Comparison of ENCODE assay signal across 10 cellular contexts in genomic region chr11:62497132-62497915, GRCh38. TPM values are rescaled to one million over a fixed set of nuclear protein-coding genes. Genes with fewer than 3 reads are reported as not detected.
DNase-seq lines count a peak whose midpoint lies in the region; ATAC-seq and TF ChIP-seq lines count a peak whose summit lies in the region.
"Had no signal": no experiment of that assay in that cellular context is flagged by ENCODE, and none has a peak within 500 bp of the region (broad histone marks: within the 10 kb centered on the region; RNA-seq: fewer than 3 reads in every experiment).

No MANE protein-coding gene starts in this region.

- no peaks in the 10 kb centered on the region for H3K9me3 ChIP-seq in HCT116 (ENCODE audit: control insufficient read depth in 1 of 2, insufficient read depth in 1 of 2, low read depth in 1 of 2, low read length in 2 of 2)
- H3K9me3 ChIP-seq: neutrophil had no signal

- no peak overlapping the region for H2AFZ ChIP-seq in HCT116 (ENCODE audit: low read depth, low read length, poor library complexity, severe bottlenecking)

- H3K4me3 Mint-ChIP-seq in naive thymus-derived CD8-positive, alpha-beta T cell = no peak overlapping the region
- no peak overlapping the region for H3K4me3 Mint-ChIP-seq in glutamatergic neuron (ENCODE audit: unreplicated experiment)
- H3K4me3 Mint-ChIP-seq: T-cell had no signal

- H3K4me1 ChIP-seq in HCT116 (ENCODE audit: control insufficient read depth in 1 of 2, insufficient read depth in 2 of 2, low read length in 2 of 2) = peaks cover 31 to 43% of the 10 kb centered on the region in 2 experiments

- 0 out of 2 replicates have a peak overlapping the region, but pooled peaks have one; percentile 22 for H3K9ac ChIP-seq in HCT116 (ENCODE audit: low read length)

- intact Hi-C loops in HCT116 (cut with micrococcal nuclease) = loop anchor here (1.0 kb wide), 2 partner anchors 45 to 63 kb away; no protein-coding TSS in a partner anchor

- H3K27ac Mint-ChIP-seq in naive thymus-derived CD8-positive, alpha-beta T cell = peak overlapping the region in 2 of 10 donors; percentile 3 to 14
- no peak overlapping the region for H3K27ac Mint-ChIP-seq in glutamatergic neuron (ENCODE audit: unreplicated experiment)

- H3K27me3 ChIP-seq in HCT116 (ENCODE audit: insufficient read depth, low read length) = no peaks in the 10 kb centered on the region

- no TSS peak for BruUV-seq in HCT116 (replicated peaks; lab: Mats Ljungman, UMichigan)

- DNase-seq in Caki2 (ENCODE audit: low read depth) (peak; percentile 89), HCT116 (ENCODE audit: low read depth, low spot score) (peak; percentile 74), RWPE1 (ENCODE audit: low spot score) (peak; percentile 76), epithelial cell of prostate (ENCODE audit: low read depth, low spot score) (peak; percentile 61), glutamatergic neuron (no peak)
- peak in 2 of 10 donors; percentile 8 to 9 for DNase-seq in naive thymus-derived CD8-positive, alpha-beta T cell

- H3K36me3 Mint-ChIP-seq in naive thymus-derived CD8-positive, alpha-beta T cell = no peaks in the 10 kb centered on the region
- H3K36me3 Mint-ChIP-seq in glutamatergic neuron (ENCODE audit: unreplicated experiment) = no peaks in the 10 kb centered on the region
- H3K36me3 Mint-ChIP-seq: T-cell had no signal

- H4K20me1 ChIP-seq in HCT116 (ENCODE audit: insufficient read depth) = no peaks in the 10 kb centered on the region

- no peaks in the 10 kb centered on the region for H3K79me2 ChIP-seq in HCT116 (ENCODE audit: insufficient read depth, low read length)

- peak overlapping the region; percentile 16; the same call in 1 of the 2 replicates for H3K27ac ChIP-seq in HCT116 (ENCODE audit: low read depth, low read length)
- H3K27ac ChIP-seq in RWPE1 = peak overlapping the region; percentile 76
- H3K27ac ChIP-seq in epithelial cell of prostate = peak overlapping the region; percentile 99
- H3K27ac ChIP-seq: neutrophil had no signal

- in situ Hi-C loops in Caki2 (cut with HindIII; ENCODE audit: low pct_unique_long_range_greater_than_20kb, low sequenced_read_pairs) = no loop called here

- TF ChIP-seq POLR2A in HCT116 (IDR thresholded peaks at IDR 0.05; ENCODE audit: borderline replicate concordance, extremely low read depth, insufficient read depth, insufficient read length) = no peak

- TF ChIP-seq RAD21 in HCT116 (IDR thresholded peaks at IDR 0.05; ENCODE audit: low read depth) = peak; percentile 94

- peak overlapping the region; percentile 56 for H3K4me2 ChIP-seq in HCT116 (ENCODE audit: low read length)

- H3K4me1 Mint-ChIP-seq in naive thymus-derived CD8-positive, alpha-beta T cell = peaks cover 0 to 11% (median 1%) of the 10 kb centered on the region in 4 donors
- peaks cover 4% of the 10 kb centered on the region for H3K4me1 Mint-ChIP-seq in glutamatergic neuron (ENCODE audit: low read depth, unreplicated experiment)

- ATAC-seq in HCT116 (peak; percentile 77), HG02623 (IDR thresholded peaks at IDR 0.05; ENCODE audit: unreplicated experiment) (no peak)
- peak; percentile 20 to 52 for ATAC-seq in naive thymus-derived CD8-positive, alpha-beta T cell
- ATAC-seq in activated CD4-positive, CD25-positive, alpha-beta regulatory T cell treated with anti-CD3 and anti-CD28 coated beads, Interleukin-2, amount 50 U/mL, for 24 hours = no peak

- peaks cover under 1 to 9% (median 7%) of the 10 kb centered on the region in 5 donors for H3K27me3 Mint-ChIP-seq in naive thymus-derived CD8-positive, alpha-beta T cell
- H3K27me3 Mint-ChIP-seq in glutamatergic neuron (ENCODE audit: unreplicated experiment) = peaks cover 3% of the 10 kb centered on the region

- H3K9me2 ChIP-seq in HCT116 (ENCODE audit: insufficient read depth) = no peaks in the 10 kb centered on the region

- CTCF ChIA-PET in HCT116 (lab: Charles Lee) (interaction anchor here (0.8 to 2.8 kb wide), 9 partner anchors 10 to 94 kb away, joined by 3 to 18 read pairs (median 6); partner anchors contain the start of gene TUT1), RWPE1 (lab: Yijun Ruan, JAX) (interaction anchor here (0.6 to 2.1 kb wide), 8 partner anchors 10 to 1605 kb away, joined by 3 to 13 read pairs (median 6); no protein-coding TSS in a partner anchor)

- POLR2A ChIA-PET in HCT116 (lab: Charles Lee) (interaction anchor here (0.6 to 1.8 kb wide), 7 partner anchors 9 to 344 kb away, joined by 3 to 6 read pairs (median 3); no protein-coding TSS in a partner anchor), RWPE1 (lab: Yijun Ruan, JAX; ENCODE audit: low non-redundant PET) (no interaction called here)
- POLR2A ChIA-PET in naive thymus-derived CD8-positive, alpha-beta T cell (lab: Charles Lee) = interaction anchor here (0.6 to 1.1 kb wide), 3 partner anchors 33 to 200 kb away, joined by 3 to 4 read pairs (median 3); no protein-coding TSS in a partner anchor

- RAD21 ChIA-PET in HCT116 (lab: Charles Lee; ENCODE audit: low non-redundant PET in 1 of 2, low total read pairs in 2 of 2, uncharacterized antibody in 2 of 2, unreplicated experiment in 2 of 2) = interaction anchor here (0.7 to 1.4 kb wide), 6 partner anchors 40 to 73 kb away, joined by 3 to 5 read pairs (median 4); no protein-coding TSS in a partner anchor

- H3K36me3 ChIP-seq in HCT116 (ENCODE audit: control insufficient read depth in 1 of 2, insufficient read depth in 2 of 2, low read length in 2 of 2) = no peaks in the 10 kb centered on the region
- H3K36me3 ChIP-seq: neutrophil had no signal

- no peak overlapping the region for H3K4me3 ChIP-seq in HCT116 (replicated peaks in 1 of 2; ENCODE audit: low read depth in 1 of 2, low read length in 2 of 2)

- TF ChIP-seq CTCF in HCT116 (IDR thresholded peaks at IDR 0.05 in 2 of 3, conservative IDR thresholded peaks at IDR 0.05 in 1 of 3; ENCODE audit: borderline replicate concordance in 1 of 3, insufficient read depth in 1 of 3, low read depth in 2 of 3, low read length in 2 of 3) = peak; percentile 60 to 78 (median 69)
- TF ChIP-seq CTCF in RWPE1 (conservative IDR thresholded peaks at IDR 0.05; ENCODE audit: low read depth) = peak; percentile 61; the same call in 1 of the 2 replicates
- TF ChIP-seq CTCF in glutamatergic neuron (IDR thresholded peaks at IDR 0.05; ENCODE audit: partially characterized antibody, unreplicated experiment) = no peak

- H3K9me3 Mint-ChIP-seq in naive thymus-derived CD8-positive, alpha-beta T cell = no peaks in the 10 kb centered on the region
- H3K9me3 Mint-ChIP-seq in glutamatergic neuron (ENCODE audit: unreplicated experiment) = peaks cover 1% of the 10 kb centered on the region
- H3K9me3 Mint-ChIP-seq: T-cell had no signal

TF ChIP-seq in HCT116, 20 proteins besides CTCF, POLR2A, EP300 and RAD21 (continues in another document):
- TF ChIP-seq SP1 (IDR thresholded peaks at IDR 0.05; ENCODE audit: low read depth) (peak; percentile 59), ATF3 (IDR thresholded peaks at IDR 0.05) (no peak), SRF (IDR thresholded peaks at IDR 0.05; ENCODE audit: low read depth) (no peak), EGR1 (IDR thresholded peaks at IDR 0.05; ENCODE audit: low read depth) (no peak), EZH2phosphoT487 (IDR thresholded peaks at IDR 0.05; ENCODE audit: borderline replicate concordance) (no peak), POLR2AphosphoS5 (IDR thresholded peaks at IDR 0.05; ENCODE audit: low read depth, low read length) (no peak), CBX3 (IDR thresholded peaks at IDR 0.05; ENCODE audit: low read depth) (0 out of 2 replicates have a peak, but pooled peaks have one; percentile 14), EZH2 (IDR thresholded peaks at IDR 0.05) (no peak), FOSL1 (IDR thresholded peaks at IDR 0.05; ENCODE audit: low read depth) (peak; percentile 60), SIN3A (IDR thresholded peaks at IDR 0.05; ENCODE audit: low read depth) (no peak; the same call in 1 of the 2 replicates), YY1 (IDR thresholded peaks at IDR 0.05; ENCODE audit: extremely low read depth, insufficient replicate concordance, low read depth, low read length) (peak; percentile 49), ZBTB33 (IDR thresholded peaks at IDR 0.05; ENCODE audit: extremely low read depth, insufficient replicate concordance, low read length) (no peak), MAX (IDR thresholded peaks at IDR 0.05) (peak; percentile 67), TCF7L2 (IDR thresholded peaks at IDR 0.05; ENCODE audit: borderline replicate concordance, extremely low read depth, insufficient read depth, insufficient read length) (peak; percentile 62), ELF1 (IDR thresholded peaks at IDR 0.05; ENCODE audit: borderline replicate concordance, low read depth) (no peak; the same call in 1 of the 2 replicates)

RNA-seq across cellular contexts. Expression of gene AHNAK, which starts 49.3 kb away (rescaled TPM):
- total RNA-seq in Caki2 (2014; rRNA removed; shearing (Covaris generic); ENCODE audit: low replicate concordance) = 141 and 188 TPM in 2 replicates
- 239 TPM for total RNA-seq in HCT116 (2021; ENCODE audit: unreplicated experiment)
- polyA plus RNA-seq in HCT116 (2012) = 99.3 and 137 TPM in 2 replicates
- 100 to 1,000 TPM; 227 to 231 TPM for total RNA-seq in naive thymus-derived CD8-positive, alpha-beta T cell
- polyA plus RNA-seq in naive thymus-derived CD8-positive, alpha-beta T cell = 10 to 100 TPM in 1 of 3 donors, 1 to 10 TPM in 2; 7.7 to 19.8 (median 9.4) TPM
- 4.5 TPM for total RNA-seq in glutamatergic neuron (ENCODE audit: unreplicated experiment)

Comparison
In these comparisons a context has a peak if more than half of its experiments do, and no peak if none do; other contexts are left out.
1. ATAC-seq: peak in HCT116 (single experiment) and naive thymus-derived CD8-positive, alpha-beta T cell (2 of 2); none in HG02623 (single experiment) and activated CD4-positive, CD25-positive, alpha-beta regulatory T cell treated with anti-CD3 and anti-CD28 coated beads, Interleukin-2, amount 50 U/mL, for 24 hours (0 of 2).
2. H3K27ac ChIP-seq: peak in every context shown above with its lines; median percentile 99 in epithelial cell of prostate; 76 in RWPE1; 16 in HCT116.
3. RNA of gene AHNAK, which starts 49.3 kb away (total RNA-seq): 239 TPM in HCT116 (single experiment), 227 to 231 TPM in naive thymus-derived CD8-positive, alpha-beta T cell and 141 to 188 TPM in Caki2; 4.5 TPM in glutamatergic neuron (single experiment); every median in the first group is over 10 times any median in the second.